ENCODE assay signal across 8 cellular contexts in the genomic region with DNA sequence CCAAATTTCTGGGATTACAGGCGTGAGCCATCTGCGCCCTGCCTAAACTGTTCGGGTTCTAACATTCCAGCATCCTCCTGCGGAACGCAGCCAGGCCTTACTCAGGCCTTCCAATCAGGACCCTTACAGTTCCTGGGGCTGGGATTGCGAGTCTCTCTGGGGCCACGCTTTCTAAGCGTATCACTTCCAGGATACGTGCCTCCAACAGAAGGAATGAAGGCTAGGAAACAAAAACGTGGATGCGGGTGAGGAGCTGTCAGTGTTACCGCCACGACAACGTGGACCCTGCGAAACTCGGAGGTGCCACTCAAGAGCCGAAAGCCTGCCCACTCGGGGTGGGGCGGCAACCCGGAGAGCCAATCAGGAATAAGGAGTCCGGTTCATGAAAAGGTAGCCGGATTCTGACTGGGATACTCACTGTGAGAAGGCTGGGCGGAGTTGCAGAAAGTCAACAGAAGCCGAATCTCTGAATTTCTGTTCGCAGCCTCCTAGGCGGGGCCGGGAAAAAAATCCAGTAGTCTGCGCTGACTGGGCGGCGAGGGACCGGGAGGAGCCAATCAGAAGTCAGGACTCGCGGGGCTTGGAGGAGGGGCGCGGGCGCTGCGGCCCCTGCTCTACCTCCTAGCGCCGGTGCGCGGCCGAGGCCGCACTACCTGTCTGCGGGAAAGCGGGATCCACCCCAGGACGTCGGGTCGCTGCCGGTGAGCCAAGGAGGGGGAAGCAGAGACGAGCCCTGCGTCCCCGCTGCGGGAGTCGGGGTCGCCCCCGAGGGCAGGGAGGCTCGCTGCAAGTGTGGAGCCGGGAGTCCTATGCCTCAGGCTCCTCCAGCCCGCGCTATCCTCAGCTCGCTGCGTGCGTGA. TPM values are rescaled to one million over a fixed set of nuclear protein-coding genes. Genes with fewer than 3 reads are reported as not detected.
DNase-seq lines count a peak whose midpoint lies in the region; ATAC-seq, FAIRE-seq and TF ChIP-seq lines count a peak whose summit lies in the region.

Gene HYKK (plus strand): TSS at position 607 of the 860 bp plus-strand sequence. CDS start 5,512 bp downstream, outside the sequence.

- peak; percentile 96 to 97 for ATAC-seq in A549
- ATAC-seq in GM18868 (IDR thresholded peaks at IDR 0.05; ENCODE audit: unreplicated experiment): peak; percentile 90
- peak; percentile 84 for ATAC-seq in HG03108 (IDR thresholded peaks at IDR 0.05; ENCODE audit: unreplicated experiment)

- H3K9ac ChIP-seq in mammary epithelial cell (ENCODE audit: insufficient read depth, low read length): peak within 1 kb of the TSS; percentile 57
- peak within 1 kb of the TSS; percentile 49; the same call in 1 of the 2 replicates for H3K9ac ChIP-seq in iPS-20b (ENCODE audit: low read depth, low read length)
- peak within 1 kb of the TSS; percentile 68 for H3K9ac ChIP-seq in skeletal muscle satellite cell (ENCODE audit: low read depth, low read length)

- no peaks in the 10 kb centered on the region for H3K79me2 ChIP-seq in mammary epithelial cell (ENCODE audit: insufficient read depth, low read length)

- H3K4me3 ChIP-seq in A549 (peak within 1 kb of the TSS; percentile 71), mammary epithelial cell (replicated peaks in 1 of 3; ENCODE audit: insufficient read depth in 1 of 3, low read depth in 2 of 3, low read length in 3 of 3) (peak within 1 kb of the TSS; percentile 81 to 95 (median 91)), iPS-20b (ENCODE audit: low read length) (peak within 1 kb of the TSS; percentile 63), skeletal muscle satellite cell (ENCODE audit: low read length) (peak within 1 kb of the TSS; percentile 89)

- TF ChIP-seq RAD21 in A549 (conservative IDR thresholded peaks at IDR 0.05 in 1 of 2, IDR thresholded peaks at IDR 0.05 in 1 of 2): no peak; a peak in 1 of 5 replicates

- FAIRE-seq in A549 (lab: Jason Lieb, UNC): peak; percentile 70

- dilution Hi-C loops in mammary epithelial cell (cut with HindIII; ENCODE audit: low sequenced_read_pairs): no loop called here

- no peaks in the 10 kb centered on the region for H3K9me3 ChIP-seq in A549
- no peaks in the 10 kb centered on the region for H3K9me3 ChIP-seq in mammary epithelial cell (replicated peaks; ENCODE audit: insufficient read depth, low read length)
- H3K9me3 ChIP-seq in iPS-20b (ENCODE audit: insufficient read depth, low read depth, low read length): no peaks in the 10 kb centered on the region
- no peaks in the 10 kb centered on the region for H3K9me3 ChIP-seq in skeletal muscle satellite cell (replicated peaks; ENCODE audit: low read length)

- in situ Hi-C loops in mammary epithelial cell (cut with MboI; ENCODE audit: low sequenced_read_pairs in 2 of 2): loop anchor here in 1 of 2 donors (5.0 kb wide), 1 partner anchor 35 kb away; the partner anchor contains the start of gene PSMA4

- TF ChIP-seq POLR2A in A549 (IDR thresholded peaks at IDR 0.05; ENCODE audit: low read length): peak; percentile 87

- WGBS in A549 (ENCODE audit: missing lambda C conversion rate): 1% methylated on average over 56 of the region's 63 CpGs
- WGBS in mammary epithelial cell (ENCODE audit: low coverage, missing lambda C conversion rate): 2% methylated on average over 23 of the region's 63 CpGs

- H3K4me1 ChIP-seq in A549: peaks cover 10% of the 10 kb centered on the region; the same call in 2 of the 3 replicates
- H3K4me1 ChIP-seq in mammary epithelial cell (ENCODE audit: insufficient read depth, low read length): peaks cover 5% of the 10 kb centered on the region
- no peaks in the 10 kb centered on the region for H3K4me1 ChIP-seq in iPS-20b (ENCODE audit: insufficient read depth, low read length)
- H3K4me1 ChIP-seq in skeletal muscle satellite cell (ENCODE audit: control insufficient read depth, insufficient read depth, low read length): peaks cover 7% of the 10 kb centered on the region

- H3K4me2 ChIP-seq in A549: peak within 1 kb of the TSS; percentile 87
- peak within 1 kb of the TSS; percentile 95 for H3K4me2 ChIP-seq in mammary epithelial cell (ENCODE audit: insufficient read depth, low read depth, low read length)
- peak within 1 kb of the TSS; percentile 89 for H3K4me2 ChIP-seq in skeletal muscle satellite cell (ENCODE audit: low read length)

- POLR2A ChIA-PET in A549 (lab: Yijun Ruan, JAX): interaction anchor here (0.6 to 2.2 kb wide), 6 partner anchors 13 to 208 kb away, joined by 3 to 20 read pairs (median 3); partner anchors contain the start of genes CHRNA5, IREB2, PSMA4 and SKIC8

- DNase-seq in A549 (ENCODE audit: low read depth in 1 of 2, low spot score in 1 of 2): peak; percentile 98 to 99
- DNase-seq in NCI-H2171 treated with DMSO at 0.1 percent for 48 hours (lab: John Stamatoyannopoulos, UW): peak; percentile 99
- DNase-seq in mammary epithelial cell: peak; percentile 98

- TF ChIP-seq CTCF in A549 (IDR thresholded peaks at IDR 0.05) (no peak), VCaP (conservative IDR thresholded peaks at IDR 0.05) (peak; percentile 43; the same call in 1 of the 2 replicates), mammary epithelial cell (conservative IDR thresholded peaks at IDR 0.05 in 1 of 2, IDR thresholded peaks at IDR 0.05 in 1 of 2; ENCODE audit: extremely low read depth in 1 of 2, insufficient read depth in 1 of 2, low read depth in 1 of 2, low read length in 2 of 2) (peak in 1 of 2 donors; percentile 33)

- peak within 1 kb of the TSS; percentile 100 for H2AFZ ChIP-seq in mammary epithelial cell (ENCODE audit: low read depth, low read length)

- no peak for TF ChIP-seq EP300 in A549 (IDR thresholded peaks at IDR 0.05)

- H3K36me3 ChIP-seq in mammary epithelial cell (ENCODE audit: insufficient read depth, low read length) (no peaks in the 10 kb centered on the region), iPS-20b (ENCODE audit: insufficient read depth, low read depth, low read length) (no peaks in the 10 kb centered on the region), skeletal muscle satellite cell (ENCODE audit: insufficient read depth, low read length) (no peaks in the 10 kb centered on the region)

- BruUV-seq in mammary epithelial cell (replicated peaks; lab: Mats Ljungman, UMichigan): no TSS peak

- H3K27me3 ChIP-seq in mammary epithelial cell (ENCODE audit: insufficient read depth, low read length): peaks cover 2% of the 10 kb centered on the region
- H3K27me3 ChIP-seq in iPS-20b (ENCODE audit: insufficient read depth, low read length): peaks cover 24% of the 10 kb centered on the region
- no peaks in the 10 kb centered on the region for H3K27me3 ChIP-seq in skeletal muscle satellite cell (ENCODE audit: control insufficient read depth, insufficient read depth, low read length)

- CTCF ChIA-PET in A549 (lab: Yijun Ruan, JAX): interaction anchor here (0.9 to 1.9 kb wide), 5 partner anchors 10 to 199 kb away, joined by 3 to 6 read pairs (median 3); partner anchors contain the start of gene CHRNA5
- CTCF ChIA-PET in mammary epithelial cell (lab: Charles Lee; ENCODE audit: low non-redundant PET): no interaction called here

- intact Hi-C loops in mammary epithelial cell (cut with micrococcal nuclease): loop anchor here (1.0 kb wide), 2 partner anchors 33 to 58 kb away; partner anchors contain the start of genes CHRNA5 and PSMA4

- no peaks in the 10 kb centered on the region for H4K20me1 ChIP-seq in mammary epithelial cell (ENCODE audit: insufficient read depth, low read length)

- H3K27ac ChIP-seq in A549 (peak within 1 kb of the TSS; percentile 70 to 84), VCaP (peak within 1 kb of the TSS; percentile 72), mammary epithelial cell (ENCODE audit: insufficient read depth, low read depth, low read length) (peak within 1 kb of the TSS; percentile 15), iPS-20b (ENCODE audit: low read length) (no peak within 1 kb of the TSS)

TF ChIP-seq in A549, 52 proteins besides CTCF, POLR2A, EP300 and RAD21 (continues in another document):
- TF ChIP-seq BHLHE40 (IDR thresholded peaks at IDR 0.05; ENCODE audit: low read depth, low read length) (no peak), PHF8 (IDR thresholded peaks at IDR 0.05; ENCODE audit: borderline replicate concordance, low read depth) (peak; percentile 66; the same call in 1 of the 2 replicates), MYC (IDR thresholded peaks at IDR 0.05; ENCODE audit: borderline replicate concordance, low read length) (peak; percentile 53; the same call in 1 of the 2 replicates), FOXS1 (CRISPR knock-in tag; IDR thresholded peaks at IDR 0.05) (no peak), FOSL2 (IDR thresholded peaks at IDR 0.05) (no peak), FOSL2 (CRISPR knock-in tag; IDR thresholded peaks at IDR 0.05) (0 out of 2 replicates have a peak, but pooled peaks have one; percentile 20), TFCP2L1 (CRISPR knock-in tag; IDR thresholded peaks at IDR 0.05) (no peak), RFX5 (IDR thresholded peaks at IDR 0.05) (peak; percentile 73; the same call in 1 of the 2 replicates), JUN (IDR thresholded peaks at IDR 0.05) (peak in 1 of 2 experiments; percentile 50; a peak in 1 of 5 replicates)
- TF ChIP-seq, protein P1, sequence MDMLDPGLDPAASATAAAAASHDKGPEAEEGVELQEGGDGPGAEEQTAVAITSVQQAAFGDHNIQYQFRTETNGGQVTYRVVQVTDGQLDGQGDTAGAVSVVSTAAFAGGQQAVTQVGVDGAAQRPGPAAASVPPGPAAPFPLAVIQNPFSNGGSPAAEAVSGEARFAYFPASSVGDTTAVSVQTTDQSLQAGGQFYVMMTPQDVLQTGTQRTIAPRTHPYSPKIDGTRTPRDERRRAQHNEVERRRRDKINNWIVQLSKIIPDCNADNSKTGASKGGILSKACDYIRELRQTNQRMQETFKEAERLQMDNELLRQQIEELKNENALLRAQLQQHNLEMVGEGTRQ (IDR thresholded peaks at IDR 0.05): no peak
- TF ChIP-seq, protein P2, sequence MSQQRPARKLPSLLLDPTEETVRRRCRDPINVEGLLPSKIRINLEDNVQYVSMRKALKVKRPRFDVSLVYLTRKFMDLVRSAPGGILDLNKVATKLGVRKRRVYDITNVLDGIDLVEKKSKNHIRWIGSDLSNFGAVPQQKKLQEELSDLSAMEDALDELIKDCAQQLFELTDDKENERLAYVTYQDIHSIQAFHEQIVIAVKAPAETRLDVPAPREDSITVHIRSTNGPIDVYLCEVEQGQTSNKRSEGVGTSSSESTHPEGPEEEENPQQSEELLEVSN (IDR thresholded peaks at IDR 0.05; ENCODE audit: borderline replicate concordance, low read depth): peak; percentile 54; the same call in 1 of the 2 replicates

RNA-seq across cellular contexts. Expression of gene HYKK, which starts in this region (rescaled TPM):
- polyA plus RNA-seq in A549 (2011; rRNA removed): 12.9 and 16.7 TPM in 2 replicates
- polyA plus RNA-seq in A549 (2012; cell fraction: cytosol; rRNA removed): 6.5 and 7.1 TPM in 2 replicates
- 2.0 and 2.7 TPM in 2 replicates for polyA plus RNA-seq in A549 (2012; cell fraction: nucleus; rRNA removed)
- 5.5 to 6.0 TPM (median 5.7 TPM) in 3 replicates for polyA plus RNA-seq in A549 (2017; fragmentation: RNase III; extraction: RNeasy Plus Mini Kit Qiagen cat#74134 plus additional on column Dnase treatment)
- 10.4 and 10.9 TPM in 2 replicates for polyA minus RNA-seq in A549 (2011; rRNA and poly(A)+ RNA removed)
- 1 to 10 TPM; 2.9 to 4.3 TPM for total RNA-seq in mammary epithelial cell
- polyA plus RNA-seq in mammary epithelial cell: 3.7 TPM
- 35.7 TPM for polyA minus RNA-seq in mammary epithelial cell
- total RNA-seq in skeletal muscle satellite cell (2012; rRNA removed): 2.3 and 3.5 TPM in 2 replicates
